In the genomic region with DNA sequence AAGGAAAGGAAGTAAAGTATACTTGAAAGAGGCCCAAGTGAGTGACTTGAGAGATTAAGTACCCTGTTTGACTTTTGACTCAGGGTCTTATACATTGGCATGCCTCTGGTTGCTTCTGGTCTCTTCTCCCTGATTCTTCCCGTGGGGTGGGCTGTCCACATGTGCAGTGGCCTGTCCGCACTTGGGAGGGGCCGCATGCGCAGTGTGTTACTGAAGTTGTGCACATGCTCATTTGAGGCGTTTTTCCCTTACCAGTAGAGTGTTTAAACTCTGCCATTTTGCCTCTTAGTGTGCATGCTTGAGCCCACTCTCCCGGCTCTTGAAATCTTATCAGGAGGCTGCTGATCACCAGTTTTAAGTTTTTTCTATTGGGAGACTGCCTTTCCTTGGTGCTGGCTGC, we compare ENCODE assay signal across 1 cellular context.
TF ChIP-seq lines count a peak whose summit lies in the region.

No MANE protein-coding gene starts in this region.

TF ChIP-seq in GM23338, 12 proteins besides CTCF, POLR2A, EP300 and RAD21 (continued from another document):
- TF ChIP-seq, protein P1, sequence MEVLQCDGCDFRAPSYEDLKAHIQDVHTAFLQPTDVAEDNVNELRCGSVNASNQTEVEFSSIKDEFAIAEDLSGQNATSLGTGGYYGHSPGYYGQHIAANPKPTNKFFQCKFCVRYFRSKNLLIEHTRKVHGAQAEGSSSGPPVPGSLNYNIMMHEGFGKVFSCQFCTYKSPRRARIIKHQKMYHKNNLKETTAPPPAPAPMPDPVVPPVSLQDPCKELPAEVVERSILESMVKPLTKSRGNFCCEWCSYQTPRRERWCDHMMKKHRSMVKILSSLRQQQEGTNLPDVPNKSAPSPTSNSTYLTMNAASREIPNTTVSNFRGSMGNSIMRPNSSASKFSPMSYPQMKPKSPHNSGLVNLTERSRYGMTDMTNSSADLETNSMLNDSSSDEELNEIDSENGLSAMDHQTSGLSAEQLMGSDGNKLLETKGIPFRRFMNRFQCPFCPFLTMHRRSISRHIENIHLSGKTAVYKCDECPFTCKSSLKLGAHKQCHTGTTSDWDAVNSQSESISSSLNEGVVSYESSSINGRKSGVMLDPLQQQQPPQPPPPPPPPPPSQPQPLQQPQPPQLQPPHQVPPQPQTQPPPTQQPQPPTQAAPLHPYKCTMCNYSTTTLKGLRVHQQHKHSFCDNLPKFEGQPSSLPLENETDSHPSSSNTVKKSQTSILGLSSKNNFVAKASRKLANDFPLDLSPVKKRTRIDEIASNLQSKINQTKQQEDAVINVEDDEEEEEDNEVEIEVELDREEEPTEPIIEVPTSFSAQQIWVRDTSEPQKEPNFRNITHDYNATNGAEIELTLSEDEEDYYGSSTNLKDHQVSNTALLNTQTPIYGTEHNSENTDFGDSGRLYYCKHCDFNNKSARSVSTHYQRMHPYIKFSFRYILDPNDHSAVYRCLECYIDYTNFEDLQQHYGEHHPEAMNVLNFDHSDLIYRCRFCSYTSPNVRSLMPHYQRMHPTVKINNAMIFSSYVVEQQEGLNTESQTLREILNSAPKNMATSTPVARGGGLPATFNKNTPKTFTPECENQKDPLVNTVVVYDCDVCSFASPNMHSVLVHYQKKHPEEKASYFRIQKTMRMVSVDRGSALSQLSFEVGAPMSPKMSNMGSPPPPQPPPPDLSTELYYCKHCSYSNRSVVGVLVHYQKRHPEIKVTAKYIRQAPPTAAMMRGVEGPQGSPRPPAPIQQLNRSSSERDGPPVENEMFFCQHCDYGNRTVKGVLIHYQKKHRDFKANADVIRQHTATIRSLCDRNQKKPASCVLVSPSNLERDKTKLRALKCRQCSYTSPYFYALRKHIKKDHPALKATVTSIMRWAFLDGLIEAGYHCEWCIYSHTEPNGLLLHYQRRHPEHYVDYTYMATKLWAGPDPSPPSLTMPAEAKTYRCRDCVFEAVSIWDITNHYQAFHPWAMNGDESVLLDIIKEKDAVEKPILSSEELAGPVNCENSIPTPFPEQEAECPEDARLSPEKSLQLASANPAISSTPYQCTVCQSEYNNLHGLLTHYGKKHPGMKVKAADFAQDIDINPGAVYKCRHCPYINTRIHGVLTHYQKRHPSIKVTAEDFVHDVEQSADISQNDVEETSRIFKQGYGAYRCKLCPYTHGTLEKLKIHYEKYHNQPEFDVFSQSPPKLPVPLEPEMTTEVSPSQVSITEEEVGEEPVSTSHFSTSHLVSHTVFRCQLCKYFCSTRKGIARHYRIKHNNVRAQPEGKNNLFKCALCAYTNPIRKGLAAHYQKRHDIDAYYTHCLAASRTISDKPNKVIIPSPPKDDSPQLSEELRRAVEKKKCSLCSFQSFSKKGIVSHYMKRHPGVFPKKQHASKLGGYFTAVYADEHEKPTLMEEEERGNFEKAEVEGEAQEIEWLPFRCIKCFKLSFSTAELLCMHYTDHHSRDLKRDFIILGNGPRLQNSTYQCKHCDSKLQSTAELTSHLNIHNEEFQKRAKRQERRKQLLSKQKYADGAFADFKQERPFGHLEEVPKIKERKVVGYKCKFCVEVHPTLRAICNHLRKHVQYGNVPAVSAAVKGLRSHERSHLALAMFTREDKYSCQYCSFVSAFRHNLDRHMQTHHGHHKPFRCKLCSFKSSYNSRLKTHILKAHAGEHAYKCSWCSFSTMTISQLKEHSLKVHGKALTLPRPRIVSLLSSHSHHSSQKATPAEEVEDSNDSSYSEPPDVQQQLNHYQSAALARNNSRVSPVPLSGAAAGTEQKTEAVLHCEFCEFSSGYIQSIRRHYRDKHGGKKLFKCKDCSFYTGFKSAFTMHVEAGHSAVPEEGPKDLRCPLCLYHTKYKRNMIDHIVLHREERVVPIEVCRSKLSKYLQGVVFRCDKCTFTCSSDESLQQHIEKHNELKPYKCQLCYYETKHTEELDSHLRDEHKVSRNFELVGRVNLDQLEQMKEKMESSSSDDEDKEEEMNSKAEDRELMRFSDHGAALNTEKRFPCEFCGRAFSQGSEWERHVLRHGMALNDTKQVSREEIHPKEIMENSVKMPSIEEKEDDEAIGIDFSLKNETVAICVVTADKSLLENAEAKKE (CRISPR knock-in tag; IDR thresholded peaks at IDR 0.05), result no peak
- TF ChIP-seq, protein P2, sequence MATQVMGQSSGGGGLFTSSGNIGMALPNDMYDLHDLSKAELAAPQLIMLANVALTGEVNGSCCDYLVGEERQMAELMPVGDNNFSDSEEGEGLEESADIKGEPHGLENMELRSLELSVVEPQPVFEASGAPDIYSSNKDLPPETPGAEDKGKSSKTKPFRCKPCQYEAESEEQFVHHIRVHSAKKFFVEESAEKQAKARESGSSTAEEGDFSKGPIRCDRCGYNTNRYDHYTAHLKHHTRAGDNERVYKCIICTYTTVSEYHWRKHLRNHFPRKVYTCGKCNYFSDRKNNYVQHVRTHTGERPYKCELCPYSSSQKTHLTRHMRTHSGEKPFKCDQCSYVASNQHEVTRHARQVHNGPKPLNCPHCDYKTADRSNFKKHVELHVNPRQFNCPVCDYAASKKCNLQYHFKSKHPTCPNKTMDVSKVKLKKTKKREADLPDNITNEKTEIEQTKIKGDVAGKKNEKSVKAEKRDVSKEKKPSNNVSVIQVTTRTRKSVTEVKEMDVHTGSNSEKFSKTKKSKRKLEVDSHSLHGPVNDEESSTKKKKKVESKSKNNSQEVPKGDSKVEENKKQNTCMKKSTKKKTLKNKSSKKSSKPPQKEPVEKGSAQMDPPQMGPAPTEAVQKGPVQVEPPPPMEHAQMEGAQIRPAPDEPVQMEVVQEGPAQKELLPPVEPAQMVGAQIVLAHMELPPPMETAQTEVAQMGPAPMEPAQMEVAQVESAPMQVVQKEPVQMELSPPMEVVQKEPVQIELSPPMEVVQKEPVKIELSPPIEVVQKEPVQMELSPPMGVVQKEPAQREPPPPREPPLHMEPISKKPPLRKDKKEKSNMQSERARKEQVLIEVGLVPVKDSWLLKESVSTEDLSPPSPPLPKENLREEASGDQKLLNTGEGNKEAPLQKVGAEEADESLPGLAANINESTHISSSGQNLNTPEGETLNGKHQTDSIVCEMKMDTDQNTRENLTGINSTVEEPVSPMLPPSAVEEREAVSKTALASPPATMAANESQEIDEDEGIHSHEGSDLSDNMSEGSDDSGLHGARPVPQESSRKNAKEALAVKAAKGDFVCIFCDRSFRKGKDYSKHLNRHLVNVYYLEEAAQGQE (IDR thresholded peaks at IDR 0.05; ENCODE audit: unreplicated experiment), result no peak
- TF ChIP-seq ZNF331 (CRISPR knock-in tag; IDR thresholded peaks at IDR 0.05; ENCODE audit: low read depth) (no peak), EZH2phosphoT487 (IDR thresholded peaks at IDR 0.05; ENCODE audit: unreplicated experiment) (no peak), STAT1 (IDR thresholded peaks at IDR 0.05; ENCODE audit: unreplicated experiment) (no peak), EZH2 (IDR thresholded peaks at IDR 0.05; ENCODE audit: low read depth, unreplicated experiment) (no peak), CREB1 (CRISPR knock-in tag; IDR thresholded peaks at IDR 0.05; ENCODE audit: low read depth) (no peak), NANOG (IDR thresholded peaks at IDR 0.05; ENCODE audit: borderline replicate concordance) (no peak), ZNF114 (CRISPR knock-in tag; IDR thresholded peaks at IDR 0.05) (no peak), JUNB (IDR thresholded peaks at IDR 0.05; ENCODE audit: unreplicated experiment) (no peak)
- TF ChIP-seq, protein P3, sequence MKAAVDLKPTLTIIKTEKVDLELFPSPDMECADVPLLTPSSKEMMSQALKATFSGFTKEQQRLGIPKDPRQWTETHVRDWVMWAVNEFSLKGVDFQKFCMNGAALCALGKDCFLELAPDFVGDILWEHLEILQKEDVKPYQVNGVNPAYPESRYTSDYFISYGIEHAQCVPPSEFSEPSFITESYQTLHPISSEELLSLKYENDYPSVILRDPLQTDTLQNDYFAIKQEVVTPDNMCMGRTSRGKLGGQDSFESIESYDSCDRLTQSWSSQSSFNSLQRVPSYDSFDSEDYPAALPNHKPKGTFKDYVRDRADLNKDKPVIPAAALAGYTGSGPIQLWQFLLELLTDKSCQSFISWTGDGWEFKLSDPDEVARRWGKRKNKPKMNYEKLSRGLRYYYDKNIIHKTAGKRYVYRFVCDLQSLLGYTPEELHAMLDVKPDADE (IDR thresholded peaks at IDR 0.05), result no peak
